ENCODE assay signal across 24 cellular contexts in the genomic region with DNA sequence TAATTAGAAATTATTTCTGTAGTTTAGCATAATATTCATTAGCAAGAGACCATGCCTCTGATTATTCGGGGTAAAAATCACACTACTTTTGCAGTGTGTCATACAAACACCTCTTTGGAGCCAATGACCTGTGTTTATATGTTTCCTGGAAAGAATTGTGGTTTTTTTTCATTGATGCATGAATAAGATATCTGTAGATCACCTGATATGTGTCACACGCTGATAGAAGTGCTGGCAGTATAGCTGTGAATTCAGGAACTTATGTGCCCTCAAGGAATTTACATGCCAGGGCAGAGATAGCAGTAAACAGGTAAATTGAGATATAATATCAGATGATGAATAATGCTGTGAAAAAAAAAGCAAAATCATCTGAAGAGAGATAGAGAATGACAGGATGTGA.
DNase-seq lines count a peak whose midpoint lies in the region; ATAC-seq, FAIRE-seq and TF ChIP-seq lines count a peak whose summit lies in the region.
"Had no signal": no experiment of that assay in that cellular context is flagged by ENCODE, and none has a peak within 500 bp of the region (broad histone marks: within the 10 kb centered on the region; RNA-seq: fewer than 3 reads in every experiment).

No MANE protein-coding gene starts in this region.

- H3K9me1 ChIP-seq in keratinocyte (ENCODE audit: control insufficient read depth, extremely low read depth, insufficient read depth, low read length): no peaks in the 10 kb centered on the region

- H3K4me1 ChIP-seq in keratinocyte (ENCODE audit: control insufficient read depth, extremely low read depth, insufficient read depth, low read length): peaks cover 12% of the 10 kb centered on the region

- peak overlapping the region in 1 of 3 experiments; percentile 19 for H3K4me3 ChIP-seq in keratinocyte (ENCODE audit: control insufficient read depth in 2 of 3, extremely low read depth in 1 of 3, insufficient read depth in 2 of 3, low read depth in 1 of 3, low read length in 3 of 3)
- H3K4me3 ChIP-seq: GM12878 had no signal

- no peaks in the 10 kb centered on the region for H3K36me3 ChIP-seq in keratinocyte (ENCODE audit: control insufficient read depth in 2 of 2, extremely low read depth in 1 of 2, insufficient read depth in 2 of 2, low read length in 2 of 2)

- CTCF ChIA-PET in activated naive CD4-positive, alpha-beta T cell treated with anti-CD3 and anti-CD28 coated beads, Interleukin-2, amount 10 ng/mL, durations not matched to agents 7 days and 5 days (lab: Charles Lee): no interaction called here

- no peaks in the 10 kb centered on the region for H3K27me3 ChIP-seq in keratinocyte (ENCODE audit: control insufficient read depth, extremely low read depth, insufficient read depth, low read length)

- peak; percentile 77 for FAIRE-seq in keratinocyte (lab: Jason Lieb, UNC)
- FAIRE-seq: GM12878, HepG2 had no signal

- peaks cover 4% of the 10 kb centered on the region for H3K36me3 Mint-ChIP-seq in activated naive CD4-positive, alpha-beta T cell treated with anti-CD3 and anti-CD28 coated beads, Interleukin-2, amount 10 ng/mL, durations not matched to agents 7 days and 5 days
- peaks cover 13% of the 10 kb centered on the region for H3K36me3 Mint-ChIP-seq in activated naive CD8-positive, alpha-beta T cell

- no peak overlapping the region for H3K4me3 Mint-ChIP-seq in activated naive CD4-positive, alpha-beta T cell treated with anti-CD3 and anti-CD28 coated beads, Interleukin-2, amount 10 ng/mL, durations not matched to agents 7 days and 5 days
- H3K4me3 Mint-ChIP-seq in activated naive CD8-positive, alpha-beta T cell: no peak overlapping the region
- H3K4me3 Mint-ChIP-seq: CD4-positive, alpha-beta T cell; HFFc6 had no signal

- no peak for DNase-seq in activated naive CD4-positive, alpha-beta T cell treated with anti-CD3 and anti-CD28 coated beads, Interleukin-2, amount 10 ng/mL, durations not matched to agents 7 days and 5 days
- no peak for DNase-seq in activated naive CD4-positive, alpha-beta T cell treated with Interleukin-2 at 50 U/mL for 16 hours
- DNase-seq in HPDE6-E6E7 (ENCODE audit: extremely low spot score) (peak; percentile 26), keratinocyte (ENCODE audit: low read depth, low spot score) (peak; percentile 82), HuH-7 (ENCODE audit: low spot score) (no peak), NCI-H187 (lab: John Stamatoyannopoulos, UW) (no peak)
- DNase-seq: CD4-positive, alpha-beta T cell; DND-41; H7; HFFc6; KBM-7; NCI-H1105; NCI-H146; NCI-H2029 treated with DMSO at 0.1 percent for 48 hours; NCI-H226; NCI-H510A treated with DMSO at 0.1 percent for 48 hours; NCI-H774; NK-92 treated with Interleukin-12 subunit alpha and Interleukin-12 subunit beta, amount 100 ng/mL, for 24 hours; SHP77 treated with DMSO at 0.1 percent for 48 hours had no signal

- no peaks in the 10 kb centered on the region for H3K9me3 Mint-ChIP-seq in activated naive CD4-positive, alpha-beta T cell treated with anti-CD3 and anti-CD28 coated beads, Interleukin-2, amount 10 ng/mL, durations not matched to agents 7 days and 5 days
- H3K9me3 Mint-ChIP-seq in activated naive CD8-positive, alpha-beta T cell (ENCODE audit: low read depth): no peaks in the 10 kb centered on the region
- H3K9me3 Mint-ChIP-seq: CD4-positive, alpha-beta T cell; HFFc6 had no signal

- peak overlapping the region; percentile 30 for H3K27ac Mint-ChIP-seq in activated naive CD4-positive, alpha-beta T cell treated with anti-CD3 and anti-CD28 coated beads, Interleukin-2, amount 10 ng/mL, durations not matched to agents 7 days and 5 days
- H3K27ac Mint-ChIP-seq in activated naive CD8-positive, alpha-beta T cell: peak overlapping the region; percentile 18
- H3K27ac Mint-ChIP-seq: CD4-positive, alpha-beta T cell; HFFc6 had no signal

- H3K9me3 ChIP-seq in keratinocyte (ENCODE audit: control insufficient read depth, low read depth, low read length): no peaks in the 10 kb centered on the region

- H3K27me3 Mint-ChIP-seq in activated naive CD4-positive, alpha-beta T cell treated with anti-CD3 and anti-CD28 coated beads, Interleukin-2, amount 10 ng/mL, durations not matched to agents 7 days and 5 days: no peaks in the 10 kb centered on the region
- no peaks in the 10 kb centered on the region for H3K27me3 Mint-ChIP-seq in activated naive CD8-positive, alpha-beta T cell
- H3K27me3 Mint-ChIP-seq: CD4-positive, alpha-beta T cell had no signal

- H4K20me1 ChIP-seq in keratinocyte (ENCODE audit: control insufficient read depth, extremely low read depth, insufficient read depth, low read length): no peaks in the 10 kb centered on the region

- no peak overlapping the region for H3K9ac ChIP-seq in keratinocyte (ENCODE audit: control insufficient read depth, extremely low read depth, insufficient read depth, low read length)

- H3K4me1 Mint-ChIP-seq in activated naive CD4-positive, alpha-beta T cell treated with anti-CD3 and anti-CD28 coated beads, Interleukin-2, amount 10 ng/mL, durations not matched to agents 7 days and 5 days: peaks cover 5% of the 10 kb centered on the region
- H3K4me1 Mint-ChIP-seq in activated naive CD8-positive, alpha-beta T cell (ENCODE audit: low read depth): no peaks in the 10 kb centered on the region

- peak overlapping the region; percentile 23 for H3K27ac ChIP-seq in keratinocyte (ENCODE audit: control insufficient read depth, insufficient read depth, low read length)
- H3K27ac ChIP-seq: RWPE1 had no signal

- no peaks in the 10 kb centered on the region for H3K79me2 ChIP-seq in keratinocyte (ENCODE audit: control insufficient read depth, insufficient read depth, low read length)

- ATAC-seq in GM21529 (IDR thresholded peaks at IDR 0.05; ENCODE audit: unreplicated experiment): no peak
- ATAC-seq: GM12878, HepG2 had no signal

- H2AFZ ChIP-seq in keratinocyte (ENCODE audit: control insufficient read depth, low read length): no peak overlapping the region

- dilution Hi-C loops in keratinocyte (cut with MboI; ENCODE audit: extremely low pct_ligation_motif_present, low sequenced_read_pairs): no loop called here

- peak overlapping the region; percentile 51 for H3K4me2 ChIP-seq in keratinocyte (ENCODE audit: control insufficient read depth, extremely low read depth, insufficient read depth, low read depth, low read length)

- TF ChIP-seq CTCF in keratinocyte (optimal IDR thresholded peaks at IDR 0.05 in 1 of 3, IDR thresholded peaks at IDR 0.05 in 1 of 3, conservative IDR thresholded peaks at IDR 0.05 in 1 of 3; ENCODE audit: extremely low read depth in 1 of 3, insufficient read depth in 2 of 3, low read length in 3 of 3): no peak

Comparison
In these comparisons a context has a peak if more than half of its experiments do, and no peak if none do; other contexts are left out.
1. DNase-seq: peak in HPDE6-E6E7 (single experiment) and keratinocyte (single experiment); none in activated naive CD4-positive, alpha-beta T cell treated with anti-CD3 and anti-CD28 coated beads, Interleukin-2, amount 10 ng/mL, durations not matched to agents 7 days and 5 days (single experiment), activated naive CD4-positive, alpha-beta T cell treated with Interleukin-2 at 50 U/mL for 16 hours (single experiment), HuH-7 (single experiment) and NCI-H187 (0 of 2).